16 cellular contexts compared by ENCODE assay signal in genomic region chr17:8490256-8491023, GRCh38. TPM values are rescaled to one million over a fixed set of nuclear protein-coding genes. Genes with fewer than 3 reads are reported as not detected.
A peak's percentile ranks its signal among the peaks of the same experiment; 100 is the strongest.
DNase-seq lines count a peak whose midpoint lies in the region; ATAC-seq and TF ChIP-seq lines count a peak whose summit lies in the region.
"Had no signal": no experiment of that assay in that cellular context is flagged by ENCODE, and none has a peak within 500 bp of the region (broad histone marks: within the 10 kb centered on the region; RNA-seq: fewer than 3 reads in every experiment).

No MANE protein-coding gene starts in this region.

- no peak overlapping the region for H2BK120ac ChIP-seq in neuronal stem cell (ENCODE audit: low read depth, low read length)

- H3K27me3 ChIP-seq in AG04450 (ENCODE audit: control insufficient read depth, insufficient read depth, low read length) (no peaks in the 10 kb centered on the region), H7 (ENCODE audit: control insufficient read depth, insufficient read depth, low read length) (no peaks in the 10 kb centered on the region), neuronal stem cell (ENCODE audit: control insufficient read depth in 3 of 3, insufficient read depth in 3 of 3, low read depth in 1 of 3, low read length in 3 of 3) (no peaks in the 10 kb centered on the region)

- H2BK5ac ChIP-seq in neuronal stem cell (ENCODE audit: low read length): no peak overlapping the region

- H3K27me3 Mint-ChIP-seq in endothelial cell (ENCODE audit: unreplicated experiment): peaks cover 6% of the 10 kb centered on the region

- H3K4me1 Mint-ChIP-seq in endothelial cell (ENCODE audit: unreplicated experiment): peaks cover 6% of the 10 kb centered on the region

- no peaks in the 10 kb centered on the region for H3K4me1 ChIP-seq in neuronal stem cell (ENCODE audit: control insufficient read depth in 2 of 2, insufficient read depth in 1 of 2, low read depth in 1 of 2, low read length in 2 of 2)
- H3K4me1 ChIP-seq: Caco-2 had no signal

- POLR2A ChIA-PET in AG04450 (lab: Yijun Ruan, JAX): no interaction called here

- H2AFZ ChIP-seq in neuronal stem cell (ENCODE audit: low read length): no peak overlapping the region

- no CpG with 5 or more reads among the region's 17 CpGs for WGBS in neuronal stem cell (ENCODE audit: extremely low coverage in 2 of 2, insufficient read length in 2 of 2, insufficient replicate concordance in 1 of 2), 2 donors

- no peak overlapping the region for H4K91ac ChIP-seq in neuronal stem cell (ENCODE audit: low read depth, low read length, poor library complexity)

- H4K8ac ChIP-seq in neuronal stem cell (ENCODE audit: low read depth, low read length): no peak overlapping the region

- H3K4me3 Mint-ChIP-seq in endothelial cell (ENCODE audit: unreplicated experiment): peak overlapping the region; percentile 35

- no peak for TF ChIP-seq CTCF in AG04450 (IDR thresholded peaks at IDR 0.05; ENCODE audit: low read depth, low read length)
- no peak for TF ChIP-seq CTCF in endothelial cell (IDR thresholded peaks at IDR 0.05; ENCODE audit: unreplicated experiment)

- no peak overlapping the region for H3K4me2 ChIP-seq in neuronal stem cell (ENCODE audit: insufficient read depth, low read length, poor library complexity, severe bottlenecking)

- H3K9me3 Mint-ChIP-seq in endothelial cell (ENCODE audit: unreplicated experiment): no peaks in the 10 kb centered on the region

- peaks cover 64% of the 10 kb centered on the region for H3K36me3 ChIP-seq in H7 (replicated peaks; ENCODE audit: control insufficient read depth, insufficient read depth, low read length)
- H3K36me3 ChIP-seq in neuronal stem cell (replicated peaks in 1 of 2; ENCODE audit: control insufficient read depth in 2 of 2, insufficient read depth in 2 of 2, low read length in 2 of 2): peaks cover 74 to 100% of the 10 kb centered on the region in 2 donors

- no peak overlapping the region for H3K18ac ChIP-seq in neuronal stem cell (ENCODE audit: low read length)

- H2BK12ac ChIP-seq in neuronal stem cell (ENCODE audit: low read length): no peak overlapping the region

- no peak overlapping the region for H2AK5ac ChIP-seq in neuronal stem cell (ENCODE audit: low read depth, low read length)

- H3K9ac ChIP-seq in neuronal stem cell (ENCODE audit: low read depth, low read length, poor library complexity): no peak overlapping the region

- no peaks in the 10 kb centered on the region for H3K79me1 ChIP-seq in neuronal stem cell (ENCODE audit: low read depth, low read length)

- H3K4me3 ChIP-seq in AG04450 (ENCODE audit: low read depth, low read length): no peak overlapping the region
- H3K4me3 ChIP-seq in H7 (ENCODE audit: insufficient read depth, low read depth, low read length): no peak overlapping the region
- H3K4me3 ChIP-seq in neuronal stem cell (ENCODE audit: low read length in 2 of 2): peak overlapping the region in 1 of 2 donors; percentile 55

- H3K9me3 ChIP-seq in AG04450 (ENCODE audit: control insufficient read depth, insufficient read depth, low read length) (no peaks in the 10 kb centered on the region; the same call in 1 of the 2 replicates), neuronal stem cell (replicated peaks in 1 of 2; ENCODE audit: control insufficient read depth in 2 of 2, insufficient read depth in 1 of 2, low read depth in 1 of 2, low read length in 2 of 2) (peaks cover 5 to 8% of the 10 kb centered on the region in 2 donors)
- H3K9me3 ChIP-seq: Caco-2 had no signal

- H3K14ac ChIP-seq in neuronal stem cell (ENCODE audit: low read length): no peak overlapping the region

- peaks cover 79% of the 10 kb centered on the region for H3K36me3 Mint-ChIP-seq in endothelial cell (ENCODE audit: low read depth, unreplicated experiment)

- H2BK15ac ChIP-seq in neuronal stem cell (ENCODE audit: low read length): no peak overlapping the region

- CTCF ChIA-PET in AG04450 (lab: Charles Lee): interaction anchor here (0.7 kb wide), 1 partner anchor 255 kb away, joined by 3 read pairs; no protein-coding TSS in a partner anchor

- ATAC-seq in HG03571 (IDR thresholded peaks at IDR 0.05; ENCODE audit: unreplicated experiment): no peak
- ATAC-seq in HG03520 (IDR thresholded peaks at IDR 0.05; ENCODE audit: unreplicated experiment): no peak

- H3K4ac ChIP-seq in neuronal stem cell (ENCODE audit: low read length): no peak overlapping the region

- H3K27ac ChIP-seq in AG04450 (ENCODE audit: low read depth, low read length) (peak overlapping the region; percentile 11), neuronal stem cell (replicated peaks; ENCODE audit: low read length) (no peak overlapping the region)

- peak overlapping the region; percentile 67 for H3K27ac Mint-ChIP-seq in endothelial cell (ENCODE audit: unreplicated experiment)

- peak overlapping the region; percentile 5 for H3K23ac ChIP-seq in neuronal stem cell (ENCODE audit: low read depth, low read length, poor library complexity)

- DNase-seq in AG04450 (ENCODE audit: low read depth, low spot score) (no peak), H7 (peak; percentile 13), endothelial cell (ENCODE audit: low spot score) (no peak), neuronal stem cell (ENCODE audit: low spot score) (no peak), NCI-H345 (lab: John Stamatoyannopoulos, UW) (no peak)
- DNase-seq: AML-193, Caco-2, DMS79, KBM-7, NCI-H1417 treated with DMSO at 0.1 percent for 48 hours, NCI-H1930, NCI-H446, NCI-H69, SHP77 had no signal

RNA-seq across cellular contexts. Expression of gene NDEL1, which starts 54.8 kb away (rescaled TPM):
- 65.6 and 74.7 TPM in 2 replicates for polyA plus RNA-seq in AG04450 (2011; rRNA removed)
- polyA minus RNA-seq in AG04450 (2011; rRNA and poly(A)+ RNA removed): 50.1 and 52.8 TPM in 2 replicates
- total RNA-seq in H7 (2014; rRNA removed; shearing (Covaris generic)): 18.6 and 32.8 TPM in 2 replicates
- 82.4 TPM for total RNA-seq in endothelial cell (ENCODE audit: unreplicated experiment)
- 27.9 TPM for polyA plus RNA-seq in neuronal stem cell (2013, experiment 1 of 2)
- 26.7 TPM for polyA plus RNA-seq in neuronal stem cell (2013, experiment 2 of 2)
